ENCODE assay signal across 22 cellular contexts in the genomic region with DNA sequence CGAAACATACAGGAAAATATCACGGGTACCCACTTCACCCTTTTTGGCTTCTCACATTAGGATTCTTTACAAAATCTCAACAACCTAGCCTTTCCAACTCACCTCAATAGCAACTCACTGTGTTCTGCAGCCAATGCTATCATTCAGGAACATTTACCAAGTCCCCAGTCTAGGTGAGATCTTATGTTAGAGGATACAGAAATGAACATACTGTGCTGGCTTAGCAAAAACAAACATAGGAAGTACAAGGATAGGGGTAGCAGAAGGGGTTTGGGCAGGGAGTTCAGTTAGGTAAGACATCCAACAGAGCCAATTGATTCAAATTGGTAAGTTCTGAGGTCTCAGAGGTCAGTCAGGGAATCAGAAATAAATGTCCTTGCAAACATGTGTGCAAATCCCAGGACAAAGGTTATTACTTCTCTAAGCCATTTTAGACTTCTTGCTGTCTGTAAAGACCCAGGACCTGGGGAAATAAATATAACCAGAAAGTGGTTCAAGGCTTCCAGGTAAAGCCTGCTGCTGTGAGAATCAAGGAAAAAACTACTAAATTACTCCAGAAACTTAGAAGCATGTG.
A peak's percentile ranks its signal among the peaks of the same experiment; 100 is the strongest.
DNase-seq lines count a peak whose midpoint lies in the region; ATAC-seq, FAIRE-seq and TF ChIP-seq lines count a peak whose summit lies in the region.
"Had no signal": no experiment of that assay in that cellular context is flagged by ENCODE, and none has a peak within 500 bp of the region (broad histone marks: within the 10 kb centered on the region; RNA-seq: fewer than 3 reads in every experiment).

No MANE protein-coding gene starts in this region.

- H3K79me2 ChIP-seq in GM23338 (replicated peaks; ENCODE audit: insufficient read depth) (no peaks in the 10 kb centered on the region), H1 (ENCODE audit: control insufficient read depth in 1 of 2, insufficient read depth in 2 of 2, low read length in 2 of 2) (no peaks in the 10 kb centered on the region)

- CTCF ChIA-PET in H1 (lab: Charles Lee; ENCODE audit: partially characterized antibody): interaction anchor here (0.7 to 2.0 kb wide), 11 partner anchors 11 to 208 kb away, joined by 3 to 9 read pairs (median 3); no protein-coding TSS in a partner anchor

- H3K36me3 Mint-ChIP-seq in GM23338 (ENCODE audit: low read depth): peaks cover 4% of the 10 kb centered on the region; the same call in 1 of the 3 replicates
- H3K36me3 Mint-ChIP-seq: CD14-positive monocyte had no signal

- H4K5ac ChIP-seq in H1 (ENCODE audit: insufficient read length, low read depth, low read length): no peak overlapping the region

- H3K79me1 ChIP-seq in H1 (ENCODE audit: low read depth, low read length): no peaks in the 10 kb centered on the region

- no peak overlapping the region for H2BK120ac ChIP-seq in H1 (replicated peaks; ENCODE audit: low read depth, low read length)

- H3K23me2 ChIP-seq in H1 (ENCODE audit: low read depth, low read length): no peaks in the 10 kb centered on the region

- H3K4me1 Mint-ChIP-seq in GM23338: no peaks in the 10 kb centered on the region
- H3K4me1 Mint-ChIP-seq: CD14-positive monocyte, H9 had no signal

- H3F3A ChIP-seq in GM23338 (replicated peaks; ENCODE audit: low read depth): no peaks in the 10 kb centered on the region

- H3K4me1 ChIP-seq in GM23338 (ENCODE audit: insufficient read depth) (no peaks in the 10 kb centered on the region), H1 (replicated peaks in 1 of 4; ENCODE audit: control insufficient read depth in 3 of 4, insufficient read depth in 4 of 4, low read length in 3 of 4) (no peaks in the 10 kb centered on the region)
- H3K4me1 ChIP-seq: BE2C; BLaER1 treated with 17β-estradiol and CSF1 and Interleukin-3, amounts not matched to agents 10 nM and 100 nM had no signal

- no peak overlapping the region for H3K18ac ChIP-seq in H1 (ENCODE audit: extremely low read depth, low read length)

- peaks cover 2% of the 10 kb centered on the region for H3K27me3 Mint-ChIP-seq in GM23338 (ENCODE audit: insufficient read depth, low read depth, poor library complexity)
- H3K27me3 Mint-ChIP-seq: CD4-positive, alpha-beta T cell; CD8-positive, alpha-beta memory T cell had no signal

- no peak overlapping the region for H3K4ac ChIP-seq in H1 (replicated peaks; ENCODE audit: insufficient read length, low read depth, low read length)

- TF ChIP-seq RAD21 in H1 (IDR thresholded peaks at IDR 0.05 in 1 of 2, conservative IDR thresholded peaks at IDR 0.05 in 1 of 2; ENCODE audit: low read depth in 2 of 2, low read length in 2 of 2): no peak

- TF ChIP-seq POLR2A in H1 (IDR thresholded peaks at IDR 0.05; ENCODE audit: control extremely low read depth in 1 of 2, low read depth in 2 of 2, low read length in 2 of 2): no peak

- H4K8ac ChIP-seq in H1 (ENCODE audit: extremely low read depth, insufficient read depth, low read length): no peak overlapping the region

- no peak for TF ChIP-seq CTCF in GM23338 (conservative IDR thresholded peaks at IDR 0.05; ENCODE audit: low read depth in 2 of 2)
- no peak for TF ChIP-seq CTCF in H1 (IDR thresholded peaks at IDR 0.05; ENCODE audit: control extremely low read depth in 1 of 3, insufficient read depth in 1 of 3, low read depth in 1 of 3, low read length in 3 of 3)

- no peak overlapping the region for H2AK5ac ChIP-seq in H1 (ENCODE audit: low read depth, low read length)

- H3K14ac ChIP-seq in H1 (ENCODE audit: insufficient read length): no peak overlapping the region

- no peak overlapping the region for H2BK20ac ChIP-seq in H1 (ENCODE audit: low read length)

- H3K23ac ChIP-seq in H1 (ENCODE audit: insufficient read length): no peak overlapping the region

- FAIRE-seq in H1 (lab: Jason Lieb, UNC): no peak
- FAIRE-seq: A204.1, D721Med, GM12878, GM19239 had no signal

- H3K27ac Mint-ChIP-seq in GM23338: no peak overlapping the region
- H3K27ac Mint-ChIP-seq: CD14-positive monocyte; CD4-positive, alpha-beta T cell; CD8-positive, alpha-beta memory T cell; H9 had no signal

- no peak overlapping the region for H3K27ac ChIP-seq in GM23338 (ENCODE audit: low read depth)
- no peak overlapping the region for H3K27ac ChIP-seq in H1 (ENCODE audit: low read depth, low read length)
- H3K27ac ChIP-seq: 22Rv1; BLaER1 treated with 17β-estradiol and CSF1 and Interleukin-3, amounts not matched to agents 10 nM and 100 nM had no signal

- H3K36me3 ChIP-seq in GM23338 (ENCODE audit: insufficient read depth) (no peaks in the 10 kb centered on the region; the same call in 1 of the 2 replicates), H1 (ENCODE audit: control insufficient read depth in 2 of 4, insufficient read depth in 4 of 4, low read length in 3 of 4) (no peaks in the 10 kb centered on the region)
- H3K36me3 ChIP-seq: BE2C; BLaER1 treated with 17β-estradiol and CSF1 and Interleukin-3, amounts not matched to agents 10 nM and 100 nM had no signal

- H3K9ac ChIP-seq in H1 (replicated peaks in 1 of 4; ENCODE audit: extremely low read depth in 1 of 4, low read depth in 3 of 4, low read length in 3 of 4): no peak overlapping the region
- H3K9ac ChIP-seq: BLaER1 treated with 17β-estradiol and CSF1 and Interleukin-3, amounts not matched to agents 10 nM and 100 nM had no signal

- WGBS in H1 (ENCODE audit: extremely low coverage in 1 of 2, insufficient coverage in 1 of 2, insufficient read length in 1 of 2, insufficient replicate concordance in 2 of 2, low coverage in 1 of 2, low lambda C conversion rate in 2 of 2, missing lambda C conversion rate in 1 of 2), 2 experiments: 82% methylated on average over 2 of the region's 2 CpGs; no CpG with 5 or more reads in 1 of the 2 experiments

- H2BK5ac ChIP-seq in H1 (ENCODE audit: low read depth, low read length): no peak overlapping the region

- H3K9me2 ChIP-seq in GM23338 (ENCODE audit: insufficient read depth): peaks cover 3% of the 10 kb centered on the region; the same call in 1 of the 2 replicates

- H3K4me3 ChIP-seq in GM23338 (no peak overlapping the region), H1 (ENCODE audit: extremely low read depth in 1 of 4, insufficient read depth in 2 of 4, low read depth in 3 of 4, low read length in 4 of 4) (no peak overlapping the region)
- H3K4me3 ChIP-seq: BLaER1 treated with 17β-estradiol and CSF1 and Interleukin-3, amounts not matched to agents 10 nM and 100 nM; GM12878 had no signal

- H3K4me2 ChIP-seq in GM23338 (no peak overlapping the region), H1 (ENCODE audit: insufficient read depth in 1 of 2, low read depth in 2 of 2, low read length in 2 of 2) (no peak overlapping the region)
- H3K4me2 ChIP-seq: BLaER1 treated with 17β-estradiol and CSF1 and Interleukin-3, amounts not matched to agents 10 nM and 100 nM had no signal

- no peak overlapping the region for H3K4me3 Mint-ChIP-seq in GM23338
- H3K4me3 Mint-ChIP-seq: CD14-positive monocyte; CD4-positive, alpha-beta T cell; CD8-positive, alpha-beta memory T cell; H9 had no signal

- no peaks in the 10 kb centered on the region for H4K20me1 ChIP-seq in GM23338 (replicated peaks; ENCODE audit: insufficient read depth)
- no peaks in the 10 kb centered on the region for H4K20me1 ChIP-seq in H1 (replicated peaks in 1 of 2; ENCODE audit: control insufficient read depth in 1 of 2, insufficient read depth in 2 of 2, low read length in 2 of 2)

- no peaks in the 10 kb centered on the region for H3K9me3 ChIP-seq in H1 (ENCODE audit: insufficient read depth in 2 of 2, low read depth in 1 of 2, low read length in 1 of 2)
- H3K9me3 ChIP-seq: BE2C had no signal

- H4K91ac ChIP-seq in H1 (replicated peaks; ENCODE audit: insufficient read length, low read length): no peak overlapping the region

- TF ChIP-seq EP300 in H1 (IDR thresholded peaks at IDR 0.05; ENCODE audit: borderline replicate concordance in 1 of 2, low read depth in 2 of 2, low read length in 2 of 2): no peak

- H3K9me3 Mint-ChIP-seq in GM23338: peaks cover 6% of the 10 kb centered on the region

- H2BK12ac ChIP-seq in H1 (ENCODE audit: low read depth, low read length): no peak overlapping the region

- no peak overlapping the region for H2BK15ac ChIP-seq in H1 (ENCODE audit: low read length)

- no peaks in the 10 kb centered on the region for H3K27me3 ChIP-seq in GM23338 (ENCODE audit: insufficient read depth)
- H3K27me3 ChIP-seq in H1 (replicated peaks in 1 of 4; ENCODE audit: control insufficient read depth in 3 of 4, extremely low read depth in 1 of 4, insufficient read depth in 3 of 4, low read length in 3 of 4): no peaks in the 10 kb centered on the region
- H3K27me3 ChIP-seq: BE2C; BLaER1 treated with 17β-estradiol and CSF1 and Interleukin-3, amounts not matched to agents 10 nM and 100 nM had no signal

- H2AFZ ChIP-seq in GM23338 (peak overlapping the region; percentile 11; the same call in 1 of the 2 replicates), H1 (ENCODE audit: low read length) (0 out of 2 replicates have a peak overlapping the region, but pooled peaks have one; percentile 58)

- peak; percentile 31 for DNase-seq in SHP77 treated with DMSO at 0.1 percent for 48 hours (lab: John Stamatoyannopoulos, UW)
- no peak for DNase-seq in SHP77 (lab: John Stamatoyannopoulos, UW)
- no peak for DNase-seq in GM23338 (ENCODE audit: low spot score)
- no peak for DNase-seq in H1 (ENCODE audit: low read depth in 1 of 2, low spot score in 2 of 2)
- DNase-seq in NCI-H526 (lab: John Stamatoyannopoulos, UW): no peak
- DNase-seq: BE2C; CD4-positive, alpha-beta T cell; CD8-positive, alpha-beta memory T cell; DMS 273 treated with DMSO at 0.1 percent for 48 hours; DMS79; EL; GDM1; GOT3 had no signal

- POLR2A ChIA-PET in H1 (lab: Charles Lee; ENCODE audit: partially characterized antibody): no interaction called here

- no peak for ATAC-seq in GM23338
- ATAC-seq in GM21526 (IDR thresholded peaks at IDR 0.05; ENCODE audit: low FRiP score, unreplicated experiment): no peak
- ATAC-seq: GM12878 had no signal

- H3K56ac ChIP-seq in H1 (replicated peaks; ENCODE audit: insufficient read length, low read depth, low read length): no peak overlapping the region

TF ChIP-seq in GM23338, 12 proteins besides CTCF, POLR2A, EP300 and RAD21 (continues in another document):
- TF ChIP-seq JUNB (IDR thresholded peaks at IDR 0.05; ENCODE audit: unreplicated experiment) (no peak), NANOG (IDR thresholded peaks at IDR 0.05; ENCODE audit: borderline replicate concordance) (no peak)

TF ChIP-seq in H1, 55 proteins besides CTCF, POLR2A, EP300 and RAD21 (continues in another document):
- TF ChIP-seq EZH2 (IDR thresholded peaks at IDR 0.05; ENCODE audit: low read depth, low read length, severe bottlenecking): no peak
- no peak for TF ChIP-seq SRF (IDR thresholded peaks at IDR 0.05; ENCODE audit: low read depth, low read length)
- TF ChIP-seq RNF2 (IDR thresholded peaks at IDR 0.05; ENCODE audit: borderline replicate concordance, low read depth, low read length, missing control alignments, poor library complexity, severe bottlenecking): no peak
- TF ChIP-seq CEBPB (IDR thresholded peaks at IDR 0.05; ENCODE audit: low read depth, low read length): no peak
- no peak for TF ChIP-seq EGR1 (IDR thresholded peaks at IDR 0.05; ENCODE audit: borderline replicate concordance, low read depth, low read length)
- TF ChIP-seq TBP (IDR thresholded peaks at IDR 0.05; ENCODE audit: low read depth, low read length): no peak
- no peak for TF ChIP-seq FOSL1 (IDR thresholded peaks at IDR 0.05; ENCODE audit: insufficient read depth, low read depth, low read length)
- no peak for TF ChIP-seq CHD1 (IDR thresholded peaks at IDR 0.05; ENCODE audit: low read depth, low read length)
